24 cellular contexts compared by ENCODE assay signal in the genomic region with DNA sequence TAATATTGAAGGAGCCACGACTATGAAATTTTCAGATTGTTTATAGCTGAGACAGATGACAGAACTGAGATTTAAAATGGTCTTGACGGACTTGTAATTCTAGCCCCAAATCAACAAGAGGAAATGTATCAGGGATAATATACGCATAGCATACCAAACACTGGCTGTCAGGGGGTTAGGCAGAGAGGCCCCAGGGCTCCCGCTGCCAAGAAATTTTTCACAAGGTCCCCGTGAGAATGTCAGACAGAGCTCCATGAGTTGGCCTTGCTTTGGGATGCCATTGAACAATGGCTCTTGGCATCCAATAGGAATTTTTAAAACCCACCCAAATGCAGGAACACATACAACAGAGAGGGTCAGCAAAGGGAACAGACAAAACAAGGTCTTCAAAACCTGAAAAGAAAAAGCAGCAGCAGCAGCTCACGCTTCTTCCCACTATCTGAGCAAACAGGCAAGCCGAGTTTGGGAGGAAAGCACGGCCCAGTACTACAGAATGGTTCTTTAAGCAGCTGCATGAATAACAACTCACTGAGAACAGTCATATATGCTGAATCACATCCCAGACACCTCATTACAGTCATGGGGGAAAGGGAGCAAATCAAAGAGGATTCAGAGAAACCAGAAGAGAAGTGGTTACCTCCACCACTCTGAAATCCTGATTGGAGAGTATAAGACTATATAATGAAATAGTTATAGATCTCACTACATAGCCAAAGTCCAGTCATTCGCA.
DNase-seq lines count a peak whose midpoint lies in the region; ATAC-seq, FAIRE-seq and TF ChIP-seq lines count a peak whose summit lies in the region.
"Had no signal": no experiment of that assay in that cellular context is flagged by ENCODE, and none has a peak within 500 bp of the region (broad histone marks: within the 10 kb centered on the region; RNA-seq: fewer than 3 reads in every experiment).

No MANE protein-coding gene starts in this region.

- no peak for TF ChIP-seq POLR2A in IMR-90 (IDR thresholded peaks at IDR 0.05; ENCODE audit: low read depth, low read length)

- no peak overlapping the region for H3K4me3 Mint-ChIP-seq in type B pancreatic cell
- H3K4me3 Mint-ChIP-seq: CD8-positive, alpha-beta T cell; IgD-negative memory B cell; stimulated activated naive B cell treated with anti-CD40 and anti-IgM and Interleukin-4, amounts not matched to agents 10 μg/mL and 1 μg/mL and 100 μg/mL, for 72 hours had no signal

- peak overlapping the region; percentile 79 for H3K23ac ChIP-seq in IMR-90 (ENCODE audit: low read depth, low read length)

- H4K20me1 ChIP-seq in IMR-90 (ENCODE audit: insufficient read depth, low read length): no peaks in the 10 kb centered on the region

- peak; percentile 52 for FAIRE-seq in bronchial epithelial cell (lab: Jason Lieb, UNC)
- FAIRE-seq: pancreas had no signal

- peaks cover 6% of the 10 kb centered on the region; the same call in 1 of the 2 replicates for H3K4me1 ChIP-seq in IMR-90 (ENCODE audit: control insufficient read depth, insufficient read depth, low read length)
- H3K4me1 ChIP-seq: ascending aorta, colonic mucosa, pancreas, sigmoid colon had no signal

- no peaks in the 10 kb centered on the region for H3K9me3 ChIP-seq in IMR-90 (ENCODE audit: control insufficient read depth, insufficient read depth, low read length)
- H3K9me3 ChIP-seq: ascending aorta, colonic mucosa, pancreas, sigmoid colon had no signal

- H2BK120ac ChIP-seq in IMR-90 (ENCODE audit: low read depth, low read length): peak overlapping the region; percentile 82

- no peak overlapping the region for H3K9ac ChIP-seq in IMR-90 (ENCODE audit: low read depth, low read length)

- peak overlapping the region; percentile 58 for H2BK20ac ChIP-seq in IMR-90 (ENCODE audit: low read depth, low read length)

- no peaks in the 10 kb centered on the region for H3K36me3 Mint-ChIP-seq in type B pancreatic cell
- H3K36me3 Mint-ChIP-seq: CD8-positive, alpha-beta T cell; IgD-negative memory B cell; stimulated activated naive B cell treated with anti-CD40 and anti-IgM and Interleukin-4, amounts not matched to agents 10 μg/mL and 1 μg/mL and 100 μg/mL, for 72 hours had no signal

- peak overlapping the region; percentile 93 for H3K27ac Mint-ChIP-seq in type B pancreatic cell
- H3K27ac Mint-ChIP-seq: CD8-positive, alpha-beta T cell; stimulated activated naive B cell treated with anti-CD40 and anti-IgM and Interleukin-4, amounts not matched to agents 10 μg/mL and 1 μg/mL and 100 μg/mL, for 72 hours had no signal

- peak overlapping the region; percentile 22; the same call in 1 of the 3 replicates for H2BK15ac ChIP-seq in IMR-90 (ENCODE audit: low read depth, low read length)

- H3K56ac ChIP-seq in IMR-90 (ENCODE audit: extremely low read depth, insufficient read depth, low read length): 0 out of 2 replicates have a peak overlapping the region, but pooled peaks have one; percentile 44

- no peak for TF ChIP-seq CTCF in IMR-90 (conservative IDR thresholded peaks at IDR 0.05; ENCODE audit: low read depth, low read length)
- TF ChIP-seq CTCF in bronchial epithelial cell (IDR thresholded peaks at IDR 0.05; ENCODE audit: insufficient read depth, low read length, severe bottlenecking): no peak
- TF ChIP-seq CTCF in type B pancreatic cell (conservative IDR thresholded peaks at IDR 0.05): no peak

- peak overlapping the region; percentile 10; the same call in 1 of the 2 replicates for H3K27ac ChIP-seq in IMR-90 (ENCODE audit: insufficient read depth, low read length)
- H3K27ac ChIP-seq in substantia nigra (ENCODE audit: low read depth, low read length, poor library complexity, severe bottlenecking): no peak overlapping the region
- H3K27ac ChIP-seq: ascending aorta, colonic mucosa, pancreas, sigmoid colon had no signal

- peak overlapping the region; percentile 58 for H3K4me2 ChIP-seq in IMR-90 (ENCODE audit: low read depth, low read length)

- CTCF ChIA-PET in IMR-90 (lab: Yijun Ruan, JAX): interaction anchor here (1.0 to 1.2 kb wide), 2 partner anchors 14 to 19 kb away, joined by 3 read pairs; no protein-coding TSS in a partner anchor

- no peak overlapping the region; the same call in 1 of the 2 replicates for H3K4me3 ChIP-seq in IMR-90 (ENCODE audit: insufficient read depth, low read depth, low read length)
- no peak overlapping the region for H3K4me3 ChIP-seq in bronchial epithelial cell (ENCODE audit: low read depth, low read length)
- H3K4me3 ChIP-seq: ascending aorta, colonic mucosa, pancreas, sigmoid colon had no signal

- no TSS peak for BruUV-seq in IMR-90 (replicated peaks; lab: Mats Ljungman, UMichigan)

- peak; percentile 90 for ATAC-seq in IMR-90 (ENCODE audit: low read depth)
- ATAC-seq: CD8-positive, alpha-beta T cell; pancreas; SK-N-SH treated with all-trans-retinoic acid at 6 μM for 48 hours; stimulated activated naive B cell treated with anti-CD40 and anti-IgM and Interleukin-4, amounts not matched to agents 10 μg/mL and 1 μg/mL and 100 μg/mL, for 72 hours had no signal

- no peaks in the 10 kb centered on the region for H3K27me3 Mint-ChIP-seq in type B pancreatic cell
- H3K27me3 Mint-ChIP-seq: IgD-negative memory B cell; stimulated activated naive B cell treated with anti-CD40 and anti-IgM and Interleukin-4, amounts not matched to agents 10 μg/mL and 1 μg/mL and 100 μg/mL, for 72 hours had no signal

- H3K4ac ChIP-seq in IMR-90 (ENCODE audit: low read depth, low read length): peak overlapping the region; percentile 65

- in situ Hi-C loops in IMR-90 (cut with MboI; ENCODE audit: low sequenced_read_pairs): no loop called here

- peaks cover 28% of the 10 kb centered on the region for H3K4me1 Mint-ChIP-seq in type B pancreatic cell (ENCODE audit: unreplicated experiment)
- H3K4me1 Mint-ChIP-seq: IgD-negative memory B cell; stimulated activated naive B cell treated with anti-CD40 and anti-IgM and Interleukin-4, amounts not matched to agents 10 μg/mL and 1 μg/mL and 100 μg/mL, for 72 hours had no signal

- 0 out of 2 replicates have a peak, but pooled peaks have one; percentile 2 for TF ChIP-seq RAD21 in IMR-90 (IDR thresholded peaks at IDR 0.05; ENCODE audit: low read length)

- H3K9me3 Mint-ChIP-seq in type B pancreatic cell: peaks cover 8% of the 10 kb centered on the region

- peak overlapping the region; percentile 83; the same call in 1 of the 2 replicates for H3K18ac ChIP-seq in IMR-90 (ENCODE audit: low read depth, low read length)

- dilution Hi-C loops in IMR-90 (cut with HindIII; ENCODE audit: low sequenced_read_pairs, unreplicated experiment): no loop called here

- peak overlapping the region; percentile 84 for H2BK5ac ChIP-seq in IMR-90 (ENCODE audit: low read depth, low read length, poor library complexity, severe bottlenecking)

- peak overlapping the region; percentile 73 for H4K91ac ChIP-seq in IMR-90 (ENCODE audit: insufficient read depth, low read depth, low read length)

- H3K27me3 ChIP-seq in IMR-90 (ENCODE audit: control insufficient read depth, insufficient read depth, low read length) (no peaks in the 10 kb centered on the region), bronchial epithelial cell (ENCODE audit: control insufficient read depth, insufficient read depth, low read length) (no peaks in the 10 kb centered on the region)
- H3K27me3 ChIP-seq: ascending aorta, colonic mucosa, pancreas, sigmoid colon had no signal

- H3K14ac ChIP-seq in IMR-90 (replicated peaks; ENCODE audit: low read depth, low read length): peak overlapping the region; percentile 79; the same call in 1 of the 2 replicates

- no peak overlapping the region for H2AK5ac ChIP-seq in IMR-90 (ENCODE audit: low read depth, low read length)

- H4K8ac ChIP-seq in IMR-90 (ENCODE audit: low read depth in 2 of 2, low read length in 2 of 2): peak overlapping the region in 1 of 2 experiments; percentile 80; a peak in 2 of 4 replicates

- intact Hi-C loops in IMR-90 (cut with micrococcal nuclease): loop anchor here (10.0 kb wide), 1 partner anchor 423 kb away; no protein-coding TSS in a partner anchor
- intact Hi-C loops in cardiac septum (cut with DNase I): no loop called here

- peak overlapping the region; percentile 56; the same call in 1 of the 2 replicates for H4K5ac ChIP-seq in IMR-90 (ENCODE audit: low read depth, low read length)

- 0% methylated on average over 2 of the region's 9 CpGs; no CpG with 5 or more reads in 1 of the 2 experiments for WGBS in IMR-90 (ENCODE audit: extremely low coverage in 2 of 2, insufficient read length in 1 of 2), 2 experiments

- H3K79me1 ChIP-seq in IMR-90 (ENCODE audit: low read depth in 1 of 2, low read length in 2 of 2): no peaks in the 10 kb centered on the region

- POLR2A ChIA-PET in IMR-90 (lab: Charles Lee; ENCODE audit: unreplicated experiment): interaction anchor here (0.6 kb wide), 1 partner anchor 34 kb away, joined by 4 read pairs; no protein-coding TSS in a partner anchor

- DNase-seq in IMR-90: peak; percentile 86
- peak; percentile 76 for DNase-seq in bronchial epithelial cell (ENCODE audit: low read depth)
- DNase-seq in iris pigment epithelial cell (ENCODE audit: low read depth): peak; percentile 48
- DNase-seq in type B pancreatic cell (ENCODE audit: extremely low spot score, unreplicated experiment): no peak
- DNase-seq in cardiac septum (ENCODE audit: low spot score): no peak
- DNase-seq in COR-L47 (lab: John Stamatoyannopoulos, UW): no peak
- no peak for DNase-seq in substantia nigra (lab: John Stamatoyannopoulos, UW)
- DNase-seq: activated naive CD4-positive, alpha-beta T cell treated with anti-CD3 and anti-CD28 coated beads, Interleukin-2, amount 50 U/mL, for 16 hours; activated T-cell treated with anti-CD3 and anti-CD28 coated beads, Interleukin-2, amount 50 U/mL, for 48 hours; CD8-positive, alpha-beta T cell; colonic mucosa; DMS79 treated with DMSO at 0.1 percent for 48 hours; hypothalamus; islet precursor cell; MM.1S; NCI-H146; NCI-H524 treated with DMSO at 0.1 percent for 48 hours; pancreas; sigmoid colon; stimulated activated CD4-positive, alpha-beta T cell treated with anti-CD3 and anti-CD28 coated beads, Interleukin-2, amount 100 ng/mL, for 24 hours; stimulated activated naive B cell treated with anti-CD40 and anti-IgM and Interleukin-4, amounts not matched to agents 10 μg/mL and 1 μg/mL and 100 μg/mL, for 72 hours had no signal

- H3K36me3 ChIP-seq in IMR-90 (ENCODE audit: control insufficient read depth, insufficient read depth, low read length) (no peaks in the 10 kb centered on the region), bronchial epithelial cell (ENCODE audit: control insufficient read depth, insufficient read depth, low read length) (no peaks in the 10 kb centered on the region)
- H3K36me3 ChIP-seq: ascending aorta, colonic mucosa, pancreas, sigmoid colon had no signal

- H3K9me1 ChIP-seq in IMR-90 (ENCODE audit: insufficient read depth, low read length): peaks cover 3% of the 10 kb centered on the region; the same call in 1 of the 2 replicates

- no peak overlapping the region for H2AK9ac ChIP-seq in IMR-90 (replicated peaks; ENCODE audit: low read depth, low read length, poor library complexity)

- H2AFZ ChIP-seq in IMR-90 (replicated peaks; ENCODE audit: low read length, poor library complexity): peak overlapping the region; percentile 84

TF ChIP-seq in IMR-90, 13 proteins besides CTCF, POLR2A, EP300 and RAD21 (continues in another document):
- no peak for TF ChIP-seq RCOR1 (IDR thresholded peaks at IDR 0.05; ENCODE audit: insufficient replicate concordance, low read length)
- peak; percentile 31; the same call in 1 of the 2 replicates for TF ChIP-seq MAFK (IDR thresholded peaks at IDR 0.05; ENCODE audit: low read depth, low read length)

Comparison
In these comparisons a context has a peak if more than half of its experiments do, and no peak if none do; other contexts are left out.
1. DNase-seq: peak in IMR-90 (single experiment), bronchial epithelial cell (single experiment) and iris pigment epithelial cell (single experiment); none in type B pancreatic cell (single experiment), cardiac septum (single experiment), COR-L47 (single experiment) and substantia nigra (0 of 49).